8 cellular contexts compared by ENCODE assay signal in genomic region chr4:145545538-145546224, GRCh38.
DNase-seq lines count a peak whose midpoint lies in the region; ATAC-seq and TF ChIP-seq lines count a peak whose summit lies in the region.

No MANE protein-coding gene starts in this region.

- no peak overlapping the region for H3K27ac Mint-ChIP-seq in stimulated activated effector memory CD8-positive, alpha-beta T cell treated with anti-CD3 and anti-CD28 coated beads, Interleukin-12 subunit alpha, Interleukin-12 subunit beta, amount 100 ng/mL, for 72 hours
- no peak overlapping the region for H3K27ac Mint-ChIP-seq in activated naive CD8-positive, alpha-beta T cell treated with anti-CD3 and anti-CD28 coated beads for 36 hours

- peak; percentile 84 for ATAC-seq in omental fat pad (ENCODE audit: low FRiP score)
- ATAC-seq in stimulated activated effector memory CD8-positive, alpha-beta T cell treated with anti-CD3 and anti-CD28 coated beads, Interleukin-12 subunit alpha, Interleukin-12 subunit beta, amount 100 ng/mL, for 72 hours = no peak

- no peaks in the 10 kb centered on the region for H3K36me3 Mint-ChIP-seq in stimulated activated effector memory CD8-positive, alpha-beta T cell treated with anti-CD3 and anti-CD28 coated beads, Interleukin-12 subunit alpha, Interleukin-12 subunit beta, amount 100 ng/mL, for 72 hours
- no peaks in the 10 kb centered on the region for H3K36me3 Mint-ChIP-seq in activated naive CD8-positive, alpha-beta T cell treated with anti-CD3 and anti-CD28 coated beads for 36 hours

- H3K4me3 Mint-ChIP-seq in stimulated activated effector memory CD8-positive, alpha-beta T cell treated with anti-CD3 and anti-CD28 coated beads, Interleukin-12 subunit alpha, Interleukin-12 subunit beta, amount 100 ng/mL, for 72 hours = no peak overlapping the region
- H3K4me3 Mint-ChIP-seq in activated naive CD8-positive, alpha-beta T cell treated with anti-CD3 and anti-CD28 coated beads for 36 hours = no peak overlapping the region

- TF ChIP-seq CTCF in epithelial cell of esophagus (IDR thresholded peaks at IDR 0.05; ENCODE audit: insufficient read depth, low read depth, low read length, missing control alignments) = no peak
- no peak for TF ChIP-seq CTCF in omental fat pad (IDR thresholded peaks at IDR 0.05)

- no peak overlapping the region for H3K4me3 ChIP-seq in epithelial cell of esophagus (ENCODE audit: low read length)

- no peaks in the 10 kb centered on the region for H3K9me3 Mint-ChIP-seq in stimulated activated effector memory CD8-positive, alpha-beta T cell treated with anti-CD3 and anti-CD28 coated beads, Interleukin-12 subunit alpha, Interleukin-12 subunit beta, amount 100 ng/mL, for 72 hours
- no peaks in the 10 kb centered on the region for H3K9me3 Mint-ChIP-seq in activated naive CD8-positive, alpha-beta T cell treated with anti-CD3 and anti-CD28 coated beads for 36 hours

- DNase-seq in DMS53 treated with DMSO at 0.1 percent for 48 hours (lab: John Stamatoyannopoulos, UW; ENCODE audit: unreplicated experiment) = peak; percentile 65
- DNase-seq in LHCN-M2 (ENCODE audit: low read depth) = peak; percentile 96
- peak; percentile 98 for DNase-seq in epithelial cell of esophagus (ENCODE audit: low read depth)
- no peak for DNase-seq in omental fat pad (ENCODE audit: low spot score)
- DNase-seq in NCI-H1105 (lab: John Stamatoyannopoulos, UW) = no peak
- DNase-seq in stimulated activated effector memory CD8-positive, alpha-beta T cell treated with anti-CD3 and anti-CD28 coated beads, Interleukin-12 subunit alpha, Interleukin-12 subunit beta, amount 100 ng/mL, for 72 hours (ENCODE audit: low spot score in 2 of 2) = no peak
- DNase-seq in activated naive CD8-positive, alpha-beta T cell treated with anti-CD3 and anti-CD28 coated beads for 36 hours = no peak
- no peak for DNase-seq in COLO668 (lab: John Stamatoyannopoulos, UW; ENCODE audit: unreplicated experiment)

- no peaks in the 10 kb centered on the region for H3K4me1 Mint-ChIP-seq in stimulated activated effector memory CD8-positive, alpha-beta T cell treated with anti-CD3 and anti-CD28 coated beads, Interleukin-12 subunit alpha, Interleukin-12 subunit beta, amount 100 ng/mL, for 72 hours
- peaks cover 6% of the 10 kb centered on the region for H3K4me1 Mint-ChIP-seq in activated naive CD8-positive, alpha-beta T cell treated with anti-CD3 and anti-CD28 coated beads for 36 hours

- peaks cover 20% of the 10 kb centered on the region for H3K27me3 Mint-ChIP-seq in activated naive CD8-positive, alpha-beta T cell treated with anti-CD3 and anti-CD28 coated beads for 36 hours

Comparison
In these comparisons a context has a peak if more than half of its experiments do, and no peak if none do; other contexts are left out.
1. DNase-seq: peak in DMS53 treated with DMSO at 0.1 percent for 48 hours (single experiment), LHCN-M2 (single experiment) and epithelial cell of esophagus (single experiment); none in omental fat pad (single experiment), NCI-H1105 (single experiment), stimulated activated effector memory CD8-positive, alpha-beta T cell treated with anti-CD3 and anti-CD28 coated beads, Interleukin-12 subunit alpha, Interleukin-12 subunit beta, amount 100 ng/mL, for 72 hours (0 of 2), activated naive CD8-positive, alpha-beta T cell treated with anti-CD3 and anti-CD28 coated beads for 36 hours (single experiment) and COLO668 (single experiment).